ENCODE assay signal across 12 cellular contexts in the genomic region with DNA sequence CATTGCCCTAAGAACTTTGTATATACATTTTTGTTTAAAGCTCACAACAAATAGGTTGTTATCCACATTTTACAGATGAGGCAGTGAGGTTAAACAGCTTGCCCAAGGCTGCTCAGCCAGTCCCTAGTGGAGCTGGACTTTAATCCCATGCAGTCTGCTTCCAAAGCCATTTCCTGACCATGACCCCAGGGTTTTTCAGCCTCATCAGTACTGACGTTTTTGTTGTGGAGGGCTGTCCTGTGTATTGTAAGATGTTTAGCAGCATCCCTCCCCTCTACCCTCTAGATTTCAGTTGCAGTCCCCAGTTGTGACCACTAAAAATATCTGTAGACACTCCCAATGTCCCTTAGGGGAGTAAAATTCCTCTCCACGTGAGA. TPM values are rescaled to one million over a fixed set of nuclear protein-coding genes. Genes with fewer than 3 reads are reported as not detected.
DNase-seq lines count a peak whose midpoint lies in the region; ATAC-seq and TF ChIP-seq lines count a peak whose summit lies in the region.
"Had no signal": no experiment of that assay in that cellular context is flagged by ENCODE, and none has a peak within 500 bp of the region (broad histone marks: within the 10 kb centered on the region; RNA-seq: fewer than 3 reads in every experiment).

No MANE protein-coding gene starts in this region.

- no peak for ATAC-seq in memory B cell (ENCODE audit: low read depth)

- H3K4me1 Mint-ChIP-seq in HFFc6 (ENCODE audit: low read depth) (peaks cover 38% of the 10 kb centered on the region), memory B cell (peaks cover 41% of the 10 kb centered on the region)

- no peaks in the 10 kb centered on the region for H3K27me3 Mint-ChIP-seq in HFFc6 (ENCODE audit: insufficient read depth)
- H3K27me3 Mint-ChIP-seq in memory B cell, result no peaks in the 10 kb centered on the region

- H3K27me3 ChIP-seq in ACC112 (ENCODE audit: insufficient read depth, low read length), result no peaks in the 10 kb centered on the region
- H3K27me3 ChIP-seq in adipocyte (replicated peaks; ENCODE audit: control insufficient read depth, insufficient read depth, low read length), result no peaks in the 10 kb centered on the region
- H3K27me3 ChIP-seq: SJSA1 had no signal

- peak overlapping the region; percentile 99 for H2AFZ ChIP-seq in ACC112 (ENCODE audit: low read length, unreplicated experiment)

- H3K27ac ChIP-seq in ACC112 (ENCODE audit: low read depth, low read length), result no peak overlapping the region
- H3K27ac ChIP-seq: SJSA1 had no signal

- 0 out of 2 replicates have a peak overlapping the region, but pooled peaks have one; percentile 69 for H3K4me3 ChIP-seq in ACC112 (ENCODE audit: low read depth, low read length)
- peak overlapping the region; percentile 72 for H3K4me3 ChIP-seq in adipocyte (ENCODE audit: low read length)
- H3K4me3 ChIP-seq: SJSA1 had no signal

- in situ Hi-C loops in GM13976 (cut with MboI; ENCODE audit: low sequenced_read_pairs, unreplicated experiment), result loop anchor here (10.0 kb wide), 2 partner anchors 45 to 295 kb away; no protein-coding TSS in a partner anchor

- H3K27ac Mint-ChIP-seq in HFFc6, result peak overlapping the region; percentile 76; the same call in 1 of the 2 replicates
- peak overlapping the region; percentile 99 for H3K27ac Mint-ChIP-seq in memory B cell

- TF ChIP-seq CTCF in HFFc6 (IDR thresholded peaks at IDR 0.05) (no peak), GM13976 (IDR thresholded peaks at IDR 0.05; ENCODE audit: borderline replicate concordance, control extremely low read depth, extremely low read depth, insufficient read depth, missing control alignments) (no peak)

- H3K9ac ChIP-seq in adipocyte (ENCODE audit: low read length), result no peak overlapping the region

- peak overlapping the region; percentile 81; the same call in 1 of the 2 replicates for H3K4me3 Mint-ChIP-seq in HFFc6
- H3K4me3 Mint-ChIP-seq in memory B cell, result peak overlapping the region; percentile 96

- H3K36me3 Mint-ChIP-seq in HFFc6 (ENCODE audit: low read depth) (no peaks in the 10 kb centered on the region), memory B cell (no peaks in the 10 kb centered on the region)

- no peaks in the 10 kb centered on the region for H3K36me3 ChIP-seq in ACC112 (ENCODE audit: insufficient read depth, low read length)
- H3K36me3 ChIP-seq in adipocyte (ENCODE audit: control insufficient read depth, insufficient read depth, low read length, severe bottlenecking), result no peaks in the 10 kb centered on the region
- H3K36me3 ChIP-seq: SJSA1 had no signal

- no peaks in the 10 kb centered on the region for H3K9me3 ChIP-seq in adipocyte (ENCODE audit: control insufficient read depth, low read length)
- H3K9me3 ChIP-seq: SJSA1 had no signal

- H3K9me3 Mint-ChIP-seq in HFFc6 (no peaks in the 10 kb centered on the region), memory B cell (no peaks in the 10 kb centered on the region)

- DNase-seq in HFFc6 (no peak), adipocyte (ENCODE audit: low read depth) (no peak), memory B cell (ENCODE audit: low spot score in 2 of 2) (no peak), NCI-H748 (lab: John Stamatoyannopoulos, UW; ENCODE audit: unreplicated experiment) (no peak), NCI-H82 (lab: John Stamatoyannopoulos, UW) (no peak), GM13976 (ENCODE audit: low spot score) (no peak), cerebellum (ENCODE audit: low spot score) (no peak)
- DNase-seq: MV-4-11; stimulated activated CD4-positive, alpha-beta T cell treated with anti-CD3 and anti-CD28 coated beads, Interleukin-4, amount 100 ng/mL, for 4 hours had no signal

- H3K79me2 ChIP-seq in ACC112 (ENCODE audit: control insufficient read depth, insufficient read depth, low read length, unreplicated experiment), result no peaks in the 10 kb centered on the region

- H3K4me1 ChIP-seq in ACC112 (ENCODE audit: control insufficient read depth, insufficient read depth, low read length, unreplicated experiment) (peaks cover 26% of the 10 kb centered on the region), adipocyte (ENCODE audit: control insufficient read depth, insufficient read depth, low read length) (peaks cover 18% of the 10 kb centered on the region)

RNA-seq across cellular contexts. Expression of a gene that starts 30.3 kb away (rescaled TPM):
- not detected for total RNA-seq in HFFc6 (2021; fragmentation: NEBNext Ultra II Directional; extraction: Animal tissue kit (Norgen Biotek cat#: 25700))
- total RNA-seq in cerebellum, result not detected
- total RNA-seq: lung microvascular endothelial cell, SJSA1 had no signal

RNA-seq across cellular contexts. Expression of a gene that starts 53.6 kb away (rescaled TPM):
- total RNA-seq in HFFc6 (2021; fragmentation: NEBNext Ultra II Directional; extraction: Animal tissue kit (Norgen Biotek cat#: 25700)), result 10 to 100 TPM; 14.2 to 17.1 (median 15.3) TPM
- 24.5 TPM for total RNA-seq in cerebellum
